In the genomic region with DNA sequence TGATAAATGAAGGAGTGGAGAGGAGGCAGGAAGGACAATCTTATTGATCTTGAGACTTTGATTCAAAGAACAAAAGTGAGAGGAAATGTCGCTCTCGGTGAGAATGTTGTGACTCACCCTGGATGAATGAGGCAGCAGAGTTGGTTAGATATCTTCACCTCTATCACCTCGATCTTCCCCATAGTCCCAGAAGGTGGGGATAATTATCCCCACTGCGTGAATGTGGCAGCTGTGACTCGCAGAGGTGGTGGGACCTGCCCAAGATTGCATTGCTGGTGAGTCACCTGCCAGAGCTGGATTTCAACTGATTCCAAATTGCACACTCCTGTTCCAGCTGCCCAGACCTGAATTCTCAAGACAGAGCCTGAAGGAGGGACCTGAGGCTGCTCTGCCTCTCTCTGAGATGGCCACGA, we compare ENCODE assay signal across 1 cellular context.
TF ChIP-seq lines count a peak whose summit lies in the region.

No MANE protein-coding gene starts in this region.

TF ChIP-seq in K562, 482 proteins besides CTCF, POLR2A, EP300 and RAD21 (continued from another document):
- no peak for TF ChIP-seq CHD4 (IDR thresholded peaks at IDR 0.05; ENCODE audit: insufficient read depth, insufficient replicate concordance, low read depth, low read length, poor library complexity, severe bottlenecking)
- TF ChIP-seq SUPT5H (IDR thresholded peaks at IDR 0.05) = no peak
- no peak for TF ChIP-seq CBX5 (IDR thresholded peaks at IDR 0.05; ENCODE audit: borderline replicate concordance, low read depth)
- TF ChIP-seq TCFL5 (CRISPR knock-in tag; conservative IDR thresholded peaks at IDR 0.05) = no peak
- TF ChIP-seq ZNF785 (CRISPR knock-in tag; IDR thresholded peaks at IDR 0.05) = no peak
